ENCODE assay signal across 12 cellular contexts in genomic region chr2:160390544-160391258, GRCh38.
A peak's percentile ranks its signal among the peaks of the same experiment; 100 is the strongest.
DNase-seq lines count a peak whose midpoint lies in the region; ATAC-seq lines count a peak whose summit lies in the region.
"Had no signal": no experiment of that assay in that cellular context is flagged by ENCODE, and none has a peak within 500 bp of the region (broad histone marks: within the 10 kb centered on the region; RNA-seq: fewer than 3 reads in every experiment).

No MANE protein-coding gene starts in this region.

- DNase-seq in stimulated activated naive CD8-positive, alpha-beta T cell treated with anti-CD3 and anti-CD28 coated beads, Interleukin-15, Interleukin-2, amounts not matched to agents 100 U/mL and 50 U/mL, for 24 hours, result no peak
- DNase-seq in activated naive CD8-positive, alpha-beta T cell treated with anti-CD3 and anti-CD28 coated beads, Interleukin-2, amount 50 U/mL, for 24 hours, result no peak
- no peak for DNase-seq in mesenchymal stem cell
- no peak for DNase-seq in aorta
- no peak for DNase-seq in caudate nucleus (lab: John Stamatoyannopoulos, UW)
- no peak for DNase-seq in NCI-H446 (lab: John Stamatoyannopoulos, UW)
- DNase-seq: activated naive CD4-positive, alpha-beta T cell treated with anti-CD3 and anti-CD28 coated beads, Interleukin-2, amount 50 U/mL, for 16 hours; midbrain; NCI-H1417 treated with DMSO at 0.1 percent for 48 hours had no signal

- peaks cover 8% of the 10 kb centered on the region for H3K36me3 Mint-ChIP-seq in stimulated activated naive CD8-positive, alpha-beta T cell treated with anti-CD3 and anti-CD28 coated beads, Interleukin-15, Interleukin-2, amounts not matched to agents 100 ng/mL and 50 ng/mL, for 24 hours (ENCODE audit: low read depth)
- H3K36me3 Mint-ChIP-seq in activated naive CD8-positive, alpha-beta T cell treated with anti-CD3 and anti-CD28 coated beads, Interleukin-2, amount 50 U/mL, for 24 hours (ENCODE audit: low read depth), result peaks cover 4% of the 10 kb centered on the region

- no peak overlapping the region for H3K14ac ChIP-seq in mesenchymal stem cell (ENCODE audit: low read length in 2 of 2)

- no peak overlapping the region for H2BK5ac ChIP-seq in mesenchymal stem cell (ENCODE audit: low read depth, low read length, poor library complexity, severe bottlenecking)

- no peak overlapping the region for H2AK5ac ChIP-seq in mesenchymal stem cell (ENCODE audit: low read length, severe bottlenecking)

- H3K9me3 Mint-ChIP-seq in stimulated activated naive CD8-positive, alpha-beta T cell treated with anti-CD3 and anti-CD28 coated beads, Interleukin-15, Interleukin-2, amounts not matched to agents 100 ng/mL and 50 ng/mL, for 24 hours, result no peaks in the 10 kb centered on the region
- no peaks in the 10 kb centered on the region for H3K9me3 Mint-ChIP-seq in activated naive CD8-positive, alpha-beta T cell treated with anti-CD3 and anti-CD28 coated beads, Interleukin-2, amount 50 U/mL, for 24 hours

- no peak overlapping the region for H2BK120ac ChIP-seq in mesenchymal stem cell (ENCODE audit: low read depth, low read length)

- H3K36me3 ChIP-seq in mesenchymal stem cell (ENCODE audit: control insufficient read depth in 1 of 2, insufficient read depth in 2 of 2, low read depth in 1 of 2, low read length in 2 of 2), result peaks cover 3 to 28% of the 10 kb centered on the region in 2 experiments
- no peaks in the 10 kb centered on the region for H3K36me3 ChIP-seq in aorta (ENCODE audit: control insufficient read depth in 1 of 2, insufficient read depth in 2 of 2, low read length in 1 of 2)

- no peak overlapping the region for H2BK15ac ChIP-seq in mesenchymal stem cell (ENCODE audit: low read depth, poor library complexity, severe bottlenecking)

- H3K9ac ChIP-seq in mesenchymal stem cell (ENCODE audit: low read length), result peak overlapping the region; percentile 38

- no peak for ATAC-seq in stimulated activated naive CD8-positive, alpha-beta T cell treated with anti-CD3 and anti-CD28 coated beads, Interleukin-15, Interleukin-2, amounts not matched to agents 100 U/mL and 50 U/mL, for 24 hours
- ATAC-seq in activated naive CD8-positive, alpha-beta T cell treated with anti-CD3 and anti-CD28 coated beads, Interleukin-2, amount 50 U/mL, for 24 hours, result peak; percentile 27
- ATAC-seq in aorta (ENCODE audit: low FRiP score) (no peak), GM18858 (IDR thresholded peaks at IDR 0.05; ENCODE audit: unreplicated experiment) (no peak)

- H3K79me1 ChIP-seq in mesenchymal stem cell (replicated peaks; ENCODE audit: low read length, poor library complexity, severe bottlenecking), result peaks cover 3% of the 10 kb centered on the region

- H3K4me3 ChIP-seq in mesenchymal stem cell (ENCODE audit: insufficient read depth in 1 of 2, low read depth in 1 of 2, low read length in 2 of 2) (no peak overlapping the region), aorta (ENCODE audit: low read length in 2 of 2) (no peak overlapping the region)

- no peak overlapping the region for H2AFZ ChIP-seq in mesenchymal stem cell (ENCODE audit: low read depth, low read length)

- peaks cover 90% of the 10 kb centered on the region for H3K4me1 Mint-ChIP-seq in stimulated activated naive CD8-positive, alpha-beta T cell treated with anti-CD3 and anti-CD28 coated beads, Interleukin-15, Interleukin-2, amounts not matched to agents 100 ng/mL and 50 ng/mL, for 24 hours (ENCODE audit: low read depth)
- peaks cover 92% of the 10 kb centered on the region for H3K4me1 Mint-ChIP-seq in activated naive CD8-positive, alpha-beta T cell treated with anti-CD3 and anti-CD28 coated beads, Interleukin-2, amount 50 U/mL, for 24 hours

- no peak overlapping the region for H4K91ac ChIP-seq in mesenchymal stem cell (ENCODE audit: low read length)

- H3K27me3 Mint-ChIP-seq in stimulated activated naive CD8-positive, alpha-beta T cell treated with anti-CD3 and anti-CD28 coated beads, Interleukin-15, Interleukin-2, amounts not matched to agents 100 ng/mL and 50 ng/mL, for 24 hours, result no peaks in the 10 kb centered on the region
- no peaks in the 10 kb centered on the region for H3K27me3 Mint-ChIP-seq in activated naive CD8-positive, alpha-beta T cell treated with anti-CD3 and anti-CD28 coated beads, Interleukin-2, amount 50 U/mL, for 24 hours

- WGBS in mesenchymal stem cell, result 77% methylated on average over 5 of the region's 6 CpGs
- WGBS in aorta, 2 donors, result 47 to 53% methylated on average over 6 of the region's 6 CpGs

- H3K27ac ChIP-seq in mesenchymal stem cell (ENCODE audit: low read length, poor library complexity, severe bottlenecking) (peak overlapping the region; percentile 1), aorta (ENCODE audit: low read depth in 1 of 2, low read length in 2 of 2) (peak overlapping the region; percentile 74 to 76), caudate nucleus (ENCODE audit: low read depth, low read length) (no peak overlapping the region)
- H3K27ac ChIP-seq: C4-2B had no signal

- peak overlapping the region in 1 of 2 experiments; percentile 90 for H3K23ac ChIP-seq in mesenchymal stem cell (ENCODE audit: low read length in 2 of 2)

- peak overlapping the region; percentile 72 for H3K27ac Mint-ChIP-seq in stimulated activated naive CD8-positive, alpha-beta T cell treated with anti-CD3 and anti-CD28 coated beads, Interleukin-15, Interleukin-2, amounts not matched to agents 100 ng/mL and 50 ng/mL, for 24 hours
- peak overlapping the region; percentile 70 for H3K27ac Mint-ChIP-seq in activated naive CD8-positive, alpha-beta T cell treated with anti-CD3 and anti-CD28 coated beads, Interleukin-2, amount 50 U/mL, for 24 hours

- H3K18ac ChIP-seq in mesenchymal stem cell (ENCODE audit: low read depth in 1 of 2, low read length in 2 of 2), result peak overlapping the region; percentile 16 to 33

- H3K9me3 ChIP-seq in mesenchymal stem cell (ENCODE audit: control insufficient read depth, low read length) (no peaks in the 10 kb centered on the region), aorta (ENCODE audit: control insufficient read depth, low read length) (no peaks in the 10 kb centered on the region)

- no peaks in the 10 kb centered on the region for H3K27me3 ChIP-seq in mesenchymal stem cell (ENCODE audit: control insufficient read depth in 1 of 2, insufficient read depth in 1 of 2, low read length in 2 of 2)
- H3K27me3 ChIP-seq in aorta (ENCODE audit: control insufficient read depth in 1 of 2, insufficient read depth in 2 of 2, low read length in 1 of 2), result no peaks in the 10 kb centered on the region

- no peak overlapping the region for H2BK12ac ChIP-seq in mesenchymal stem cell (ENCODE audit: low read length in 2 of 2)

- H3K4me2 ChIP-seq in mesenchymal stem cell (ENCODE audit: low read length, poor library complexity, severe bottlenecking), result no peak overlapping the region

- intact Hi-C loops in aorta (cut with DNase I), result no loop called here

- H3K4me1 ChIP-seq in mesenchymal stem cell (ENCODE audit: control insufficient read depth, insufficient read depth, low read depth, low read length) (peaks cover 20% of the 10 kb centered on the region), aorta (ENCODE audit: control insufficient read depth in 1 of 2, insufficient read depth in 2 of 2, low read length in 2 of 2) (peaks cover 6 to 11% of the 10 kb centered on the region in 2 donors)

- no peak overlapping the region for H4K8ac ChIP-seq in mesenchymal stem cell (ENCODE audit: low read length)

- H3K4ac ChIP-seq in mesenchymal stem cell (ENCODE audit: low read depth in 1 of 2, low read length in 2 of 2), result no peak overlapping the region

- H3K4me3 Mint-ChIP-seq in stimulated activated naive CD8-positive, alpha-beta T cell treated with anti-CD3 and anti-CD28 coated beads, Interleukin-15, Interleukin-2, amounts not matched to agents 100 ng/mL and 50 ng/mL, for 24 hours, result peak overlapping the region; percentile 7
- no peak overlapping the region for H3K4me3 Mint-ChIP-seq in activated naive CD8-positive, alpha-beta T cell treated with anti-CD3 and anti-CD28 coated beads, Interleukin-2, amount 50 U/mL, for 24 hours
